22 cellular contexts compared by ENCODE assay signal in the genomic region with DNA sequence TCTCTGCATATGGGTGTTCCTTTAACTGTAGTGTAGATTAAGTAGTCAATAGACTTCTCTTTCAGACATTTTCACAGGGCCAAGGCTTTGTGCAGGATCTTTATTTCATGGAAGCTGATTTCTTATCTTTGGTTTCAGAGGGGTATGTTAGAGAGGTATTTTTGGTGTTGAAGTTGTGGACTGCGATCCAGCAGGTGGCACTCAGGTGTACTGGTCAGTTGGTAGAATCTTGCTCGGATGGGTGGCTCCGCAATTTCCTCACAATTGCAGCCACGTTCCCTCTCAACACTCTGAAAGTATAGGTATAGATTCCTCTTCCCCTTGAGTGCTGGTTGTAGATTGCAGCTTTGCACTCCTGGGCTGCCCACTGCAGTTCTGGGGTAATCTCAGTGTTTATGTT.
"Had no signal": no experiment of that assay in that cellular context is flagged by ENCODE, and none has a peak within 500 bp of the region (broad histone marks: within the 10 kb centered on the region; RNA-seq: fewer than 3 reads in every experiment).

No MANE protein-coding gene starts in this region.

- DNase-seq: activated CD8-positive, alpha-beta memory T cell treated with anti-CD3 and anti-CD28 coated beads for 24 hours; activated CD8-positive, alpha-beta memory T cell treated with anti-CD3 and anti-CD28 coated beads, Interleukin-2, amount 50 U/mL, for 4 hours; activated naive CD4-positive, alpha-beta T cell treated with anti-CD3 and anti-CD28 coated beads for 36 hours; activated naive CD8-positive, alpha-beta T cell treated with anti-CD3 and anti-CD28 coated beads, Interleukin-2, amount 10 ng/mL, durations not matched to agents 7 days and 5 days; activated T-cell treated with anti-CD3 and anti-CD28 coated beads, Interleukin-2, amount 50 U/mL, for 24 hours; amniotic stem cell; colonic mucosa; dorsolateral prefrontal cortex; heart right ventricle; islet precursor cell; midbrain; natural killer cell; ovary; stimulated activated CD4-positive, alpha-beta T cell treated with anti-CD3 and anti-CD28 coated beads, Interleukin-4, amount 100 ng/mL, for 4 hours; stomach; T-cell; transverse colon; uterus had no signal

- H3K27me3 Mint-ChIP-seq: activated naive CD8-positive, alpha-beta T cell treated with anti-CD3 and anti-CD28 coated beads, Interleukin-2, amount 10 ng/mL, durations not matched to agents 7 days and 5 days; activated T-cell treated with anti-CD3 and anti-CD28 coated beads, Interleukin-2, amount 50 U/mL, for 24 hours; T-cell had no signal

- H3K36me3 Mint-ChIP-seq: natural killer cell had no signal

- H3K4me3 Mint-ChIP-seq: activated naive CD4-positive, alpha-beta T cell treated with anti-CD3 and anti-CD28 coated beads for 36 hours; activated naive CD8-positive, alpha-beta T cell treated with anti-CD3 and anti-CD28 coated beads, Interleukin-2, amount 10 ng/mL, durations not matched to agents 7 days and 5 days; activated T-cell treated with anti-CD3 and anti-CD28 coated beads, Interleukin-2, amount 50 U/mL, for 24 hours; natural killer cell; T-cell had no signal

- H3K36me3 ChIP-seq: colonic mucosa, ovary, prostate gland, right atrium auricular region, transverse colon, uterus had no signal

- H3K4me1 ChIP-seq: colonic mucosa, prostate gland, right atrium auricular region, uterus had no signal

- H3K9me3 ChIP-seq: colonic mucosa, ovary, prostate gland, right atrium auricular region, stomach, transverse colon, uterus had no signal

- H3K27ac ChIP-seq: colonic mucosa, dorsolateral prefrontal cortex, heart right ventricle, ovary, prostate gland, right atrium auricular region, stomach, transverse colon, uterus had no signal

- H3K4me3 ChIP-seq: colonic mucosa, dorsolateral prefrontal cortex, heart right ventricle, lung, ovary, prostate gland, right atrium auricular region, stomach, transverse colon, uterus had no signal

- ATAC-seq: heart right ventricle, natural killer cell, T-cell had no signal

- H3K27me3 ChIP-seq: colonic mucosa, dorsolateral prefrontal cortex, heart right ventricle, ovary, right atrium auricular region, stomach, transverse colon, uterus had no signal

- H3K9me3 Mint-ChIP-seq: natural killer cell had no signal

- FAIRE-seq: bronchial epithelial cell had no signal

- H3K27ac Mint-ChIP-seq: activated naive CD4-positive, alpha-beta T cell treated with anti-CD3 and anti-CD28 coated beads for 36 hours; activated naive CD8-positive, alpha-beta T cell treated with anti-CD3 and anti-CD28 coated beads, Interleukin-2, amount 10 ng/mL, durations not matched to agents 7 days and 5 days; activated T-cell treated with anti-CD3 and anti-CD28 coated beads, Interleukin-2, amount 50 U/mL, for 24 hours; natural killer cell; T-cell had no signal
